Comparison of ENCODE assay signal across 13 cellular contexts in the genomic region with DNA sequence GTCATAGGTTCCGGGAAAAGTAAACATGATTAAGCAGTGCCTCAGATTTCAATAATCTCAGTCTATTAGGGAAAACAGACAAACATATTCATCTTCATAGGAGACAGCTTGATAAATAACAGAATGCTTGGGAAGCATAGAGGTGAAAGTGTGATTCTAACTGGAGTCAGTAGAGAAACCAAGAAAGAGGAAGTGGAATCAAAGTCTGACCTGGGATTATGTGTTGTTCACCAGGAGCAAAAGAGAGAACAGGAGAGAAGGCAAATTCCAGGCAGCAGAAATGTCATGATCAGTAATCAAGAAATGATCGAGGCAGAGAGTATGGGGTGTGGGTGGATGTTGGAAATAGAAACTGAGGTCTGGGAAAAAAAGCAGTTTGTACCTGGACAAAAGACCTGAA. TPM values are rescaled to one million over a fixed set of nuclear protein-coding genes. Genes with fewer than 3 reads are reported as not detected.
"Had no signal": no experiment of that assay in that cellular context is flagged by ENCODE, and none has a peak within 500 bp of the region (broad histone marks: within the 10 kb centered on the region; RNA-seq: fewer than 3 reads in every experiment).

No MANE protein-coding gene starts in this region.

- H3K4me1 ChIP-seq: colonic mucosa, right atrium auricular region had no signal

- H3K36me3 Mint-ChIP-seq: naive thymus-derived CD4-positive, alpha-beta T cell had no signal

- H3K27ac ChIP-seq: colonic mucosa, heart left ventricle, right atrium auricular region, stomach, thoracic aorta had no signal

- H3K4me1 Mint-ChIP-seq: activated T-helper 17 cell treated with anti-CD3 and anti-CD28 coated beads, Interleukin-2, amount 50 U/mL, for 72 hours; naive thymus-derived CD4-positive, alpha-beta T cell had no signal

- H3K36me3 ChIP-seq: colonic mucosa, heart left ventricle, right atrium auricular region, stomach, thoracic aorta had no signal

- H3K4me3 ChIP-seq: colonic mucosa, heart left ventricle, right atrium auricular region, stomach, thoracic aorta had no signal

- H3K9me3 Mint-ChIP-seq: activated naive CD4-positive, alpha-beta T cell treated with anti-CD3 and anti-CD28 coated beads for 36 hours; activated T-helper 17 cell treated with anti-CD3 and anti-CD28 coated beads, Interleukin-2, amount 50 U/mL, for 72 hours had no signal

- ATAC-seq: activated CD8-positive, alpha-beta T cell treated with anti-CD3 and anti-CD28 coated beads, Interleukin-2, amount 10 ng/mL, durations not matched to agents 7 days and 5 days; activated T-helper 17 cell treated with anti-CD3 and anti-CD28 coated beads, Interleukin-2, amount 50 U/mL, for 72 hours; heart left ventricle; naive thymus-derived CD4-positive, alpha-beta T cell had no signal

- H3K9me3 ChIP-seq: colonic mucosa, heart left ventricle, right atrium auricular region, stomach, thoracic aorta had no signal

- H3K27me3 ChIP-seq: colonic mucosa, heart left ventricle, right atrium auricular region, stomach had no signal

- H3K27me3 Mint-ChIP-seq: activated T-helper 17 cell treated with anti-CD3 and anti-CD28 coated beads, Interleukin-2, amount 50 U/mL, for 72 hours; naive thymus-derived CD4-positive, alpha-beta T cell had no signal

- H3K4me3 Mint-ChIP-seq: activated CD8-positive, alpha-beta T cell treated with anti-CD3 and anti-CD28 coated beads, Interleukin-2, amount 10 ng/mL, durations not matched to agents 7 days and 5 days; activated naive CD4-positive, alpha-beta T cell treated with anti-CD3 and anti-CD28 coated beads for 36 hours; activated T-helper 17 cell treated with anti-CD3 and anti-CD28 coated beads, Interleukin-2, amount 50 U/mL, for 72 hours; naive thymus-derived CD4-positive, alpha-beta T cell had no signal

- DNase-seq: activated CD4-positive, alpha-beta T cell treated with anti-CD3 and anti-CD28 coated beads for 48 hours; activated CD8-positive, alpha-beta T cell treated with anti-CD3 and anti-CD28 coated beads, Interleukin-2, amount 10 ng/mL, durations not matched to agents 7 days and 5 days; activated naive CD4-positive, alpha-beta T cell treated with anti-CD3 and anti-CD28 coated beads for 36 hours; colonic mucosa; heart left ventricle; mammary epithelial cell; naive thymus-derived CD4-positive, alpha-beta T cell; small intestine; stomach had no signal

- H3K27ac Mint-ChIP-seq: activated CD8-positive, alpha-beta T cell treated with anti-CD3 and anti-CD28 coated beads, Interleukin-2, amount 10 ng/mL, durations not matched to agents 7 days and 5 days; activated naive CD4-positive, alpha-beta T cell treated with anti-CD3 and anti-CD28 coated beads for 36 hours; activated T-helper 17 cell treated with anti-CD3 and anti-CD28 coated beads, Interleukin-2, amount 50 U/mL, for 72 hours; naive thymus-derived CD4-positive, alpha-beta T cell had no signal

RNA-seq across cellular contexts. Expression of a gene that starts 43.7 kb away (rescaled TPM):
- total RNA-seq: activated CD8-positive, alpha-beta T cell treated with anti-CD3 and anti-CD28 coated beads, Interleukin-2, amount 10 ng/mL, durations not matched to agents 7 days and 5 days; activated naive CD4-positive, alpha-beta T cell treated with anti-CD3 and anti-CD28 coated beads for 36 hours; activated T-helper 17 cell treated with anti-CD3 and anti-CD28 coated beads, Interleukin-2, amount 50 U/mL, for 72 hours; mammary epithelial cell; mononuclear cell; naive thymus-derived CD4-positive, alpha-beta T cell had no signal
- polyA plus RNA-seq: mammary epithelial cell; naive thymus-derived CD4-positive, alpha-beta T cell had no signal
